Comparison of ENCODE assay signal across 1 cellular context in the genomic region with DNA sequence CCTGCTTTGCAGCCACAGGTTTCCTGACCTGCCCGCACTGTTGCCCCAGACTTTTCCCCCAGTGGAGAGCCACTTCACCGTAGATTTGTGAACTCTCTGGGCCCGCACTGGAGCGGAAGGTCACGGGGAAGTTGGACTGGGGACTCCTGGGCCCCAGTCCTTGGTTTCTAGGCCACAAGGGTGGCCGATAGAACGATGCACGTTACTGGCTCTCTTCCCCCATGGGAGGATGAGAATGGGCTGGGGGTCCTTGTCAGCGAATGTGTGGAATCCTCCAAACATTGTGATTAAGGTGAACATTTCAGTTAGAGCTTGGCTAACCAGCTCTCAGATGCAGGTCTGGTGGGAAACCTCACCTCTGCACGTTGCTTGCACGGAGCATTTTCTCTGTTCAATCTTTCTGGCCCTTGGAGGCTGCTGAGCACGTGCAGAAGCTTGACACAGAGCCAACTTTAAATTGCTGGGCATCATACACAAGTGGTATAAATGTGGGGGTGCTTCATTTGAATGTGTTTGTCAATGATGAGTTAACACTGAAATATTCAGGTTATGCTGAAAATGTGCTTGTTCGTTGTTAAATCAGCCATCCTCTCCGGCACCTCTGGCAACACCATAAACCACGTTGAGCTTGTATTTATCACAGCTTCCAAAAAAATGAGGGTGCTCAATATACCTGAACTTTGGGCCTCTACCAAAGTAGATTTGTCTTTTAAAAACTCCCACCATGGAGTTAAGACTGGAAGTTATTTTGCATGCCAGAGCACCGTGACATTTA.
TF ChIP-seq lines count a peak whose summit lies in the region.

No MANE protein-coding gene starts in this region.

TF ChIP-seq in HepG2, 621 proteins besides CTCF, POLR2A, EP300 and RAD21 (continued from another document and continues in another):
- TF ChIP-seq, protein P1, sequence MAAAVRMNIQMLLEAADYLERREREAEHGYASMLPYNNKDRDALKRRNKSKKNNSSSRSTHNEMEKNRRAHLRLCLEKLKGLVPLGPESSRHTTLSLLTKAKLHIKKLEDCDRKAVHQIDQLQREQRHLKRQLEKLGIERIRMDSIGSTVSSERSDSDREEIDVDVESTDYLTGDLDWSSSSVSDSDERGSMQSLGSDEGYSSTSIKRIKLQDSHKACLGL (CRISPR knock-in tag; IDR thresholded peaks at IDR 0.05): no peak
- TF ChIP-seq ZNF781 (CRISPR knock-in tag; IDR thresholded peaks at IDR 0.05; ENCODE audit: borderline replicate concordance, not compliant biosample characterization) (no peak), KDM1A (CRISPR knock-in tag; IDR thresholded peaks at IDR 0.05) (no peak), ZNF660 (CRISPR knock-in tag; IDR thresholded peaks at IDR 0.05; ENCODE audit: borderline replicate concordance, low read depth) (no peak), CENPX (CRISPR knock-in tag; IDR thresholded peaks at IDR 0.05) (no peak), ZNF451 (CRISPR knock-in tag; IDR thresholded peaks at IDR 0.05) (no peak; the same call in 1 of the 2 replicates), MAFF (IDR thresholded peaks at IDR 0.05; ENCODE audit: low read depth, low read length) (no peak), SRSF9 (IDR thresholded peaks at IDR 0.05; ENCODE audit: borderline replicate concordance, insufficient read depth, low read depth, low read length, poor library complexity, severe bottlenecking) (no peak), ZNF616 (CRISPR knock-in tag; IDR thresholded peaks at IDR 0.05; ENCODE audit: low read depth) (no peak), GZF1 (CRISPR knock-in tag; IDR thresholded peaks at IDR 0.05) (peak; percentile 92), ZKSCAN8 (CRISPR knock-in tag; IDR thresholded peaks at IDR 0.05; ENCODE audit: borderline replicate concordance) (no peak), PHF5A (CRISPR knock-in tag; IDR thresholded peaks at IDR 0.05; ENCODE audit: low read depth, unreplicated experiment) (no peak), SMARCE1 (IDR thresholded peaks at IDR 0.05; ENCODE audit: borderline replicate concordance) (no peak), ZFP36L2 (CRISPR knock-in tag; IDR thresholded peaks at IDR 0.05) (no peak), IKZF1 (IDR thresholded peaks at IDR 0.05) (no peak), LRRFIP1 (CRISPR knock-in tag; conservative IDR thresholded peaks at IDR 0.05) (no peak), ZFP82 (CRISPR knock-in tag; IDR thresholded peaks at IDR 0.05; ENCODE audit: borderline replicate concordance) (0 out of 2 replicates have a peak, but pooled peaks have one; percentile 12), ZBTB38 (CRISPR knock-in tag; IDR thresholded peaks at IDR 0.05) (no peak), MNT (IDR thresholded peaks at IDR 0.05) (peak; percentile 9; the same call in 1 of the 2 replicates), SSRP1 (CRISPR knock-in tag; IDR thresholded peaks at IDR 0.05) (no peak), CEBPB (IDR thresholded peaks at IDR 0.05; ENCODE audit: borderline replicate concordance, low read depth, low read length) (no peak), HBP1 (CRISPR knock-in tag; IDR thresholded peaks at IDR 0.05; ENCODE audit: low read depth) (no peak), SNRNP70 (IDR thresholded peaks at IDR 0.05; ENCODE audit: low read depth, low read length) (no peak), ZNF331 (CRISPR knock-in tag; IDR thresholded peaks at IDR 0.05) (no peak), SP140L (CRISPR knock-in tag; IDR thresholded peaks at IDR 0.05; ENCODE audit: borderline replicate concordance) (no peak), ZEB1 (IDR thresholded peaks at IDR 0.05; ENCODE audit: insufficient replicate concordance, low read depth) (no peak), ZNF691 (CRISPR knock-in tag; IDR thresholded peaks at IDR 0.05; ENCODE audit: borderline replicate concordance, low read depth) (peak; percentile 51; the same call in 1 of the 2 replicates), SMAD9 (CRISPR knock-in tag; IDR thresholded peaks at IDR 0.05) (no peak), MED1 (CRISPR knock-in tag; IDR thresholded peaks at IDR 0.05) (no peak; the same call in 1 of the 2 replicates), CREB1 (IDR thresholded peaks at IDR 0.05) (no peak), CREB1 (CRISPR knock-in tag; IDR thresholded peaks at IDR 0.05) (no peak), MAZ (IDR thresholded peaks at IDR 0.05; ENCODE audit: borderline replicate concordance, low read depth, low read length) (no peak), MAZ (CRISPR knock-in tag; IDR thresholded peaks at IDR 0.05; ENCODE audit: low read depth) (no peak), ZNF24 (IDR thresholded peaks at IDR 0.05) (no peak), ZNF280D (CRISPR knock-in tag; IDR thresholded peaks at IDR 0.05) (peak; percentile 7; the same call in 1 of the 2 replicates), ARID4A (CRISPR knock-in tag; IDR thresholded peaks at IDR 0.05; ENCODE audit: borderline replicate concordance) (no peak; the same call in 1 of the 2 replicates), ZBTB43 (CRISPR knock-in tag; conservative IDR thresholded peaks at IDR 0.05) (no peak), MAF1 (CRISPR knock-in tag; IDR thresholded peaks at IDR 0.05; ENCODE audit: borderline replicate concordance) (no peak), ZNF749 (CRISPR knock-in tag; IDR thresholded peaks at IDR 0.05; ENCODE audit: borderline replicate concordance) (no peak), ZNF678 (CRISPR knock-in tag; IDR thresholded peaks at IDR 0.05) (no peak), TBL1XR1 (IDR thresholded peaks at IDR 0.05; ENCODE audit: borderline replicate concordance, low read length, partially characterized antibody) (no peak), ZNF780A (CRISPR knock-in tag; IDR thresholded peaks at IDR 0.05) (no peak), THAP11 (CRISPR knock-in tag; IDR thresholded peaks at IDR 0.05) (no peak)
- TF ChIP-seq, protein P2, sequence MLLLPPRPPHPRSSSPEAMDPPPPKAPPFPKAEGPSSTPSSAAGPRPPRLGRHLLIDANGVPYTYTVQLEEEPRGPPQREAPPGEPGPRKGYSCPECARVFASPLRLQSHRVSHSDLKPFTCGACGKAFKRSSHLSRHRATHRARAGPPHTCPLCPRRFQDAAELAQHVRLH (CRISPR knock-in tag; IDR thresholded peaks at IDR 0.05; ENCODE audit: borderline replicate concordance, low read depth): no peak
- TF ChIP-seq, protein P3, sequence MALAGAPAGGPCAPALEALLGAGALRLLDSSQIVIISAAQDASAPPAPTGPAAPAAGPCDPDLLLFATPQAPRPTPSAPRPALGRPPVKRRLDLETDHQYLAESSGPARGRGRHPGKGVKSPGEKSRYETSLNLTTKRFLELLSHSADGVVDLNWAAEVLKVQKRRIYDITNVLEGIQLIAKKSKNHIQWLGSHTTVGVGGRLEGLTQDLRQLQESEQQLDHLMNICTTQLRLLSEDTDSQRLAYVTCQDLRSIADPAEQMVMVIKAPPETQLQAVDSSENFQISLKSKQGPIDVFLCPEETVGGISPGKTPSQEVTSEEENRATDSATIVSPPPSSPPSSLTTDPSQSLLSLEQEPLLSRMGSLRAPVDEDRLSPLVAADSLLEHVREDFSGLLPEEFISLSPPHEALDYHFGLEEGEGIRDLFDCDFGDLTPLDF (CRISPR knock-in tag; IDR thresholded peaks at IDR 0.05): no peak
